Comparison of ENCODE assay signal across 8 cellular contexts in the genomic region with DNA sequence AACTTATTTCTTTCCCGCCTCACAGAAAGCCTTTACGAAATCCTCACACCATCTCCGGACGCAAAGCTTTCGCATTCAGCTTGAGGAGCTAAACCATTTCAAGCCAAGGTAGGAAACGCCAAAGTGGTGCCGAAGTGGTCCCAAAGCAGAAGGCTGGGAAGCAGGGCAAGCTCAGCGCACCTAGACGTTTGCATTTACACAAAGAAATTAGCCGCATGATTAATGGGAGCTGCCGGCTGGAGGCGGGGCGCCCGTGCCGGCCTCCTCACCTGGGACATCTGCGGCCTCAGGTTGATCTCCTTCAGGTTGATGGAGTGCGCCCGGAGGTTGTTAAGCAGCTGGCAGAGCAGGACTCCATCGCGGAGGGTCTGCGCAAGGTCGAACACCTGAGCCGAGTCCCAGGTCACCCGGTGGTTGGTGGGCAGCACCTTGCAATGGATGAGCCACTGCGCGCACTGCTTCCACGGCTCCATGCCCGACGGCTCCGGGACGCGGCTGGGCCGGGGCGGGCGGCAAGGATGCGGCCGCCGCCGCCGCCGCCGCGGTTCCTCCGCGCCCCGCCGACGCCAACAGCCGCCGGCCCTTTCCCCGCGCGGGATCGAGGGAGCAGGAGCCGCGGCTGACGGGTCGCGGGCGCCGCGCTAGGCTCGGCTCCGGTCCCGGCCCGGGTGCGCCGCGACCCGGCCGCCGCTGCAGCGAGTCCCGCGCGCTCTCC. TPM values are rescaled to one million over a fixed set of nuclear protein-coding genes. Genes with fewer than 3 reads are reported as not detected.
DNase-seq lines count a peak whose midpoint lies in the region; ATAC-seq, FAIRE-seq and TF ChIP-seq lines count a peak whose summit lies in the region.

No MANE protein-coding gene starts in this region.

- TF ChIP-seq CTCF in heart left ventricle (IDR thresholded peaks at IDR 0.05), result no peak

- H3K4me3 ChIP-seq in heart left ventricle (peak overlapping the region; percentile 40 to 86 (median 64)), rectal smooth muscle tissue (ENCODE audit: low read length) (peak overlapping the region; percentile 81)

- H3K27me3 ChIP-seq in heart left ventricle, result peaks cover 0 to 5% (median 0%) of the 10 kb centered on the region in 9 donors
- peaks cover 3% of the 10 kb centered on the region for H3K27me3 ChIP-seq in rectal smooth muscle tissue (ENCODE audit: control insufficient read depth, insufficient read depth, low read length)

- H3K36me3 ChIP-seq in heart left ventricle (no peaks in the 10 kb centered on the region), rectal smooth muscle tissue (ENCODE audit: control insufficient read depth, insufficient read depth, low read length) (no peaks in the 10 kb centered on the region)

- H3K9ac ChIP-seq in rectal smooth muscle tissue (ENCODE audit: low read length), result peak overlapping the region; percentile 40

- H3K9me3 ChIP-seq in heart left ventricle, result no peaks in the 10 kb centered on the region

- intact Hi-C loops in heart left ventricle (cut with DNase I), result loop anchor here in 7 of 10 donors (2.0 to 10.0 kb wide), 7 partner anchors 90 to 182 kb away; no protein-coding TSS in a partner anchor

- no peak for FAIRE-seq in GM12892 (lab: Jason Lieb, UNC)

- peaks cover 0 to 35% (median 12%) of the 10 kb centered on the region in 12 donors for H3K4me1 ChIP-seq in heart left ventricle
- no peaks in the 10 kb centered on the region for H3K4me1 ChIP-seq in rectal smooth muscle tissue (ENCODE audit: control insufficient read depth, insufficient read depth, low read length)

- H3K27ac ChIP-seq in heart left ventricle (peak overlapping the region in 11 of 12 donors; percentile 30 to 90 (median 64)), rectal smooth muscle tissue (ENCODE audit: low read depth, low read length) (no peak overlapping the region)

- TF ChIP-seq POLR2A in GM12892 (IDR thresholded peaks at IDR 0.05; ENCODE audit: low read depth, low read length), result no peak
- TF ChIP-seq POLR2A in heart left ventricle (IDR thresholded peaks at IDR 0.05), result no peak

- DNase-seq in GM12892 (ENCODE audit: insufficient read length), result peak; percentile 29
- peak; percentile 4 for DNase-seq in NCI-H1092 (lab: John Stamatoyannopoulos, UW)
- DNase-seq in activated effector memory CD4-positive, alpha-beta T cell treated with anti-CD3 and anti-CD28 coated beads, Interleukin-2, amount 50 U/mL, for 16 hours, result peak; percentile 74
- peak in 4 of 5 donors; percentile 10 to 54 (median 27) for DNase-seq in heart left ventricle
- no peak for DNase-seq in SHP77 (lab: John Stamatoyannopoulos, UW)

- WGBS in heart left ventricle, 4 donors, result 0 to 2% (median 1%) methylated on average over 8 to 76 of the region's 76 CpGs

- no peak for ATAC-seq in heart left ventricle
- no peak for ATAC-seq in GM19397 (IDR thresholded peaks at IDR 0.05; ENCODE audit: unreplicated experiment)
- no peak for ATAC-seq in HG03571 (IDR thresholded peaks at IDR 0.05; ENCODE audit: unreplicated experiment)

RNA-seq across cellular contexts. Expression of gene VAV3, which starts 0.4 kb away (rescaled TPM):
- polyA plus RNA-seq in GM12892 (2012; ENCODE audit: missing spikeins), result 0.21 TPM
- 1 to 10 TPM; 1.1 to 8.3 (median 2.1) TPM for total RNA-seq in heart left ventricle
- under 1 TPM; 0.57 to 0.94 TPM for polyA plus RNA-seq in heart left ventricle

Comparison
In these comparisons a context has a peak if more than half of its experiments do, and no peak if none do; other contexts are left out.
1. DNase-seq: peak in GM12892 (single experiment), NCI-H1092 (single experiment), activated effector memory CD4-positive, alpha-beta T cell treated with anti-CD3 and anti-CD28 coated beads, Interleukin-2, amount 50 U/mL, for 16 hours (single experiment) and heart left ventricle (4 of 5); none in SHP77 (0 of 2).